ENCODE assay signal across 16 cellular contexts in genomic region chr14:56423591-56423991, GRCh38.
DNase-seq lines count a peak whose midpoint lies in the region; ATAC-seq and TF ChIP-seq lines count a peak whose summit lies in the region.
"Had no signal": no experiment of that assay in that cellular context is flagged by ENCODE, and none has a peak within 500 bp of the region (broad histone marks: within the 10 kb centered on the region; RNA-seq: fewer than 3 reads in every experiment).

No MANE protein-coding gene starts in this region.

- intact Hi-C loops in Right ventricle myocardium inferior (cut with DNase I): loop anchor here (5.0 kb wide), 1 partner anchor 711 kb away; no protein-coding TSS in a partner anchor
- intact Hi-C loops in left ventricle myocardium inferior (cut with micrococcal nuclease): no loop called here

- TF ChIP-seq CTCF in left ventricle myocardium inferior (IDR thresholded peaks at IDR 0.05; ENCODE audit: borderline replicate concordance) (no peak), astrocyte of the cerebellum (IDR thresholded peaks at IDR 0.05; ENCODE audit: low read depth, low read length, missing control alignments) (no peak)

- peaks cover 13% of the 10 kb centered on the region for H3K4me1 ChIP-seq in left ventricle myocardium inferior
- H3K4me1 ChIP-seq: A549 had no signal

- H3K4me3 Mint-ChIP-seq in activated T-cell treated with anti-CD3 and anti-CD28 coated beads, Interleukin-2, amount 50 U/mL, for 72 hours: no peak overlapping the region
- H3K4me3 Mint-ChIP-seq: activated naive CD4-positive, alpha-beta T cell treated with anti-CD3 and anti-CD28 coated beads, Interleukin-2, amount 50 U/mL, for 24 hours had no signal

- no peak overlapping the region for H3K4me3 ChIP-seq in left ventricle myocardium inferior
- no peak overlapping the region for H3K4me3 ChIP-seq in astrocyte of the cerebellum (ENCODE audit: low read depth, low read length)
- H3K4me3 ChIP-seq: A549 had no signal

- no peak overlapping the region for H3K27ac Mint-ChIP-seq in activated T-cell treated with anti-CD3 and anti-CD28 coated beads, Interleukin-2, amount 50 U/mL, for 72 hours
- H3K27ac Mint-ChIP-seq: activated naive CD4-positive, alpha-beta T cell treated with anti-CD3 and anti-CD28 coated beads, Interleukin-2, amount 50 U/mL, for 24 hours had no signal

- no peaks in the 10 kb centered on the region for H3K9me3 ChIP-seq in left ventricle myocardium inferior (replicated peaks)
- H3K9me3 ChIP-seq: A549 had no signal

- in situ Hi-C loops in astrocyte of the cerebellum (cut with HindIII; ENCODE audit: low sequenced_read_pairs): no loop called here

- H3K4me1 Mint-ChIP-seq in activated T-cell treated with anti-CD3 and anti-CD28 coated beads, Interleukin-2, amount 50 U/mL, for 72 hours (ENCODE audit: low read depth): no peaks in the 10 kb centered on the region
- H3K4me1 Mint-ChIP-seq: activated naive CD4-positive, alpha-beta T cell treated with anti-CD3 and anti-CD28 coated beads, Interleukin-2, amount 50 U/mL, for 24 hours had no signal

- peaks cover 5% of the 10 kb centered on the region for H3K27me3 Mint-ChIP-seq in activated T-cell treated with anti-CD3 and anti-CD28 coated beads, Interleukin-2, amount 50 U/mL, for 72 hours (ENCODE audit: low read depth)
- H3K27me3 Mint-ChIP-seq: activated naive CD4-positive, alpha-beta T cell treated with anti-CD3 and anti-CD28 coated beads, Interleukin-2, amount 50 U/mL, for 24 hours had no signal

- ATAC-seq in Right ventricle myocardium inferior: peak; percentile 51
- ATAC-seq in GM18861 (IDR thresholded peaks at IDR 0.05; ENCODE audit: unreplicated experiment): no peak
- ATAC-seq in activated CD4-positive, CD25-positive, alpha-beta regulatory T cell treated with anti-CD3 and anti-CD28 coated beads, Interleukin-2, amount 50 U/mL, for 24 hours: no peak
- no peak for ATAC-seq in activated T-cell treated with anti-CD3 and anti-CD28 coated beads, Interleukin-2, amount 50 U/mL, for 72 hours (replicated peaks in 1 of 2)

- DNase-seq in Right ventricle myocardium inferior (ENCODE audit: missing footprints) (no peak), left ventricle myocardium inferior (no peak), astrocyte of the cerebellum (ENCODE audit: low read depth) (peak; percentile 8), foreskin melanocyte (peak; percentile 14), ureter (ENCODE audit: low spot score) (no peak)
- no peak for DNase-seq in activated T-cell treated with anti-CD3 and anti-CD28 coated beads, Interleukin-2, amount 50 U/mL, for 72 hours
- DNase-seq: activated CD4-positive, alpha-beta T cell treated with anti-CD3 and anti-CD28 coated beads for 1 hour; GOT3; kidney glomerular epithelial cell; NCI-H1048; posterior cingulate gyrus; T-helper 2 cell had no signal

- H3K9me3 Mint-ChIP-seq in activated T-cell treated with anti-CD3 and anti-CD28 coated beads, Interleukin-2, amount 50 U/mL, for 72 hours: no peaks in the 10 kb centered on the region
- H3K9me3 Mint-ChIP-seq: activated naive CD4-positive, alpha-beta T cell treated with anti-CD3 and anti-CD28 coated beads, Interleukin-2, amount 50 U/mL, for 24 hours had no signal

- H3K36me3 Mint-ChIP-seq in activated T-cell treated with anti-CD3 and anti-CD28 coated beads, Interleukin-2, amount 50 U/mL, for 72 hours (ENCODE audit: insufficient read depth in 2 of 2): no peaks in the 10 kb centered on the region
- H3K36me3 Mint-ChIP-seq: activated naive CD4-positive, alpha-beta T cell treated with anti-CD3 and anti-CD28 coated beads, Interleukin-2, amount 50 U/mL, for 24 hours had no signal

- H3K27ac ChIP-seq in left ventricle myocardium inferior (replicated peaks): no peak overlapping the region
- H3K27ac ChIP-seq: A549 had no signal

- H3K27me3 ChIP-seq in left ventricle myocardium inferior (ENCODE audit: low read depth): no peaks in the 10 kb centered on the region

- no peaks in the 10 kb centered on the region for H3K36me3 ChIP-seq in left ventricle myocardium inferior

Comparison
In these comparisons a context has a peak if more than half of its experiments do, and no peak if none do; other contexts are left out.
1. DNase-seq: peak in astrocyte of the cerebellum (single experiment) and foreskin melanocyte (single experiment); none in Right ventricle myocardium inferior (single experiment), left ventricle myocardium inferior (single experiment), ureter (single experiment) and activated T-cell treated with anti-CD3 and anti-CD28 coated beads, Interleukin-2, amount 50 U/mL, for 72 hours (0 of 2).